Comparison of ENCODE assay signal across 8 cellular contexts in the genomic region with DNA sequence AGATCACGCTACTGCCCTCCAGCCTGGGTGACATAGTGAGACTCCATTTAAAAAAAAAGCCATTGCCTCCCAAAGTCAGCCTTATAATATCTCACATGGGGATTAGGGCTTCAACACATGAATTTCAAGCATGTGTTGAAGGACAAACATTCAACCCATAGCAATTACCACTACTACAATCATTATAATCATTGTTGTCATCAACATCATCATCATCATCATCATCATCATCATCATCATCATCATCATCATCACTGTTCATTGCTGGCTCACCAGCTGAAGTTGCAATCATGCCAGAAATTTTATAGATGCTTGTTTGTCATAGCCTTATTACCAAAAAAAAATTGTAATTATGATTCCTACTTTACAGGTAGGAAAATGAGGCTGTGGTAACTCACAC.
"Had no signal": no experiment of that assay in that cellular context is flagged by ENCODE, and none has a peak within 500 bp of the region (broad histone marks: within the 10 kb centered on the region; RNA-seq: fewer than 3 reads in every experiment).

No MANE protein-coding gene starts in this region.

- DNase-seq: GDM1, GF-D8 had no signal

- ATAC-seq: GM12878 had no signal

- FAIRE-seq: G401.6, GM12878, GM12891, GM12892, GM18507, GM19239 had no signal

- H3K4me3 ChIP-seq: GM12878 had no signal
